ENCODE assay signal across 8 cellular contexts in the genomic region with DNA sequence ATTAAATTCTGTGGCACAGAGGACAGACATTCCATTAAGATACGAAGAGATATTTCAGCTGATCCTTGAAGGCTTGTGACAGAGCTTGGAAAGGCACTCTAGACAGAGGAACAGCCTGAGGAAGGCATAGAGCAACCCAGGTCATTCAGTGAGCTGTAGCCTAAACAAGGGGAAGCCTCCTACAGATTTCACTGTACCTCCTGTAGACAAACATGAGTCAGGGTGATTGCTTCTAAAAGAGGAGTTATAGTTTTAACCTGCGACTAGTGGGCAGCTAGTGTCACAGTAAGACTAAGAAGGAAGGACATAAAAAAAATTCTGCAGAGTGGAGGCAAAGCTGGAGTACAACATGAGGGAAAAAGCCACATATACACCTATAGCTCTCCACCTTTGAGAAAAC. TPM values are rescaled to one million over a fixed set of nuclear protein-coding genes. Genes with fewer than 3 reads are reported as not detected.
DNase-seq lines count a peak whose midpoint lies in the region; ATAC-seq, FAIRE-seq and TF ChIP-seq lines count a peak whose summit lies in the region.

No MANE protein-coding gene starts in this region.

- no peaks in the 10 kb centered on the region for H3K27me3 Mint-ChIP-seq in Caco-2 (ENCODE audit: insufficient read depth, unreplicated experiment)

- H3K4me3 ChIP-seq in epithelial cell of esophagus (ENCODE audit: low read length) (no peak overlapping the region), Caco-2 (ENCODE audit: low read depth, low read length) (no peak overlapping the region)

- peaks cover 23% of the 10 kb centered on the region for H3K4me1 ChIP-seq in Caco-2

- POLR2A ChIA-PET in Caco-2 (lab: Charles Lee), result no interaction called here

- ATAC-seq in GM19468 (IDR thresholded peaks at IDR 0.05; ENCODE audit: extremely low read depth, unreplicated experiment), result peak; percentile 19
- ATAC-seq in GM19035 (IDR thresholded peaks at IDR 0.05; ENCODE audit: unreplicated experiment), result no peak
- ATAC-seq in HG02981 (IDR thresholded peaks at IDR 0.05; ENCODE audit: unreplicated experiment), result no peak

- no peaks in the 10 kb centered on the region for H3K9me3 ChIP-seq in Caco-2

- CTCF ChIA-PET in Caco-2 (lab: Charles Lee), result no interaction called here

- in situ Hi-C loops in ACHN (cut with HindIII; ENCODE audit: low pct_ligation_motif_present, low pct_unique_long_range_greater_than_20kb, low sequenced_read_pairs), result no loop called here

- no TSS peak for BruUV-seq in Caco-2 (replicated peaks; lab: Mats Ljungman, UMichigan)

- peaks cover 16% of the 10 kb centered on the region for H3K4me1 Mint-ChIP-seq in Caco-2 (ENCODE audit: low read depth, unreplicated experiment)

- H3K27ac Mint-ChIP-seq in Caco-2 (ENCODE audit: unreplicated experiment), result no peak overlapping the region

- no peaks in the 10 kb centered on the region for H3K36me3 ChIP-seq in Caco-2 (ENCODE audit: control insufficient read depth, insufficient read depth, low read length)

- TF ChIP-seq CTCF in epithelial cell of esophagus (IDR thresholded peaks at IDR 0.05; ENCODE audit: insufficient read depth, low read depth, low read length, missing control alignments) (no peak), Caco-2 (IDR thresholded peaks at IDR 0.05; ENCODE audit: insufficient read depth in 1 of 2, low read depth in 1 of 2, low read length in 1 of 2, severe bottlenecking in 1 of 2, unreplicated experiment in 1 of 2) (no peak)

- H3K36me3 Mint-ChIP-seq in Caco-2 (ENCODE audit: insufficient read depth, unreplicated experiment), result peaks cover 5% of the 10 kb centered on the region

- H3K27me3 ChIP-seq in Caco-2 (replicated peaks; ENCODE audit: control insufficient read depth, insufficient read depth, low read length), result no peaks in the 10 kb centered on the region

- FAIRE-seq in urothelium cell line (lab: Jason Lieb, UNC), result no peak

- peaks cover 26% of the 10 kb centered on the region for H3K9me3 Mint-ChIP-seq in Caco-2 (ENCODE audit: unreplicated experiment)

- intact Hi-C loops in Caco-2 (cut with micrococcal nuclease; ENCODE audit: unreplicated experiment), result no loop called here

- H3K4me3 Mint-ChIP-seq in Caco-2 (ENCODE audit: unreplicated experiment), result no peak overlapping the region

- DNase-seq in ACHN (peak; percentile 46), NCI-H226 (peak; percentile 62), epithelial cell of esophagus (ENCODE audit: low read depth) (peak; percentile 45), urothelium cell line (ENCODE audit: low spot score) (peak; percentile 10), Caco-2 (no peak)

RNA-seq across cellular contexts. Expression of gene ANKDD1B, which starts 43.5 kb away (rescaled TPM):
- 0.63 and 0.88 TPM in 2 replicates for total RNA-seq in Caco-2 (2022)

RNA-seq across cellular contexts. Expression of gene POLK, which starts 56.0 kb away (rescaled TPM):
- total RNA-seq in Caco-2 (2022), result 7.5 and 11.1 TPM in 2 replicates

RNA-seq across cellular contexts. Expression of gene CERT1, which starts 56.3 kb away (rescaled TPM):
- 42.7 and 44.3 TPM in 2 replicates for total RNA-seq in Caco-2 (2022)

Comparison
In these comparisons a context has a peak if more than half of its experiments do, and no peak if none do; other contexts are left out.
1. DNase-seq: peak in ACHN (single experiment), NCI-H226 (single experiment), epithelial cell of esophagus (single experiment) and urothelium cell line (single experiment); none in Caco-2 (0 of 2).